Comparison of ENCODE assay signal across 9 cellular contexts in genomic region chr1:27144920-27145661, GRCh38. TPM values are rescaled to one million over a fixed set of nuclear protein-coding genes. Genes with fewer than 3 reads are reported as not detected.
A peak's percentile ranks its signal among the peaks of the same experiment; 100 is the strongest.
DNase-seq lines count a peak whose midpoint lies in the region; ATAC-seq and TF ChIP-seq lines count a peak whose summit lies in the region.
"Had no signal": no experiment of that assay in that cellular context is flagged by ENCODE, and none has a peak within 500 bp of the region (broad histone marks: within the 10 kb centered on the region; RNA-seq: fewer than 3 reads in every experiment).

No MANE protein-coding gene starts in this region.

- peak; percentile 73 for ATAC-seq in sciatic nerve
- no peak for ATAC-seq in activated CD4-positive, alpha-beta T cell treated with anti-CD3 and anti-CD28 coated beads for 36 hours

- no peak overlapping the region for H3K4me3 ChIP-seq in SJSA1

- H3K36me3 Mint-ChIP-seq in activated CD4-positive, alpha-beta T cell treated with anti-CD3 and anti-CD28 coated beads for 36 hours (ENCODE audit: low read depth), result peaks cover 5% of the 10 kb centered on the region

- no peaks in the 10 kb centered on the region for H3K27me3 ChIP-seq in SJSA1 (replicated peaks)

- no peaks in the 10 kb centered on the region for H3K27me3 Mint-ChIP-seq in activated CD4-positive, alpha-beta T cell treated with anti-CD3 and anti-CD28 coated beads for 36 hours

- no peaks in the 10 kb centered on the region for H3K9me3 Mint-ChIP-seq in activated CD4-positive, alpha-beta T cell treated with anti-CD3 and anti-CD28 coated beads for 36 hours (ENCODE audit: low read depth)

- H3K27ac Mint-ChIP-seq in activated CD4-positive, alpha-beta T cell treated with anti-CD3 and anti-CD28 coated beads for 36 hours, result no peak overlapping the region

- intact Hi-C loops in sciatic nerve (cut with DNase I), result no loop called here
- intact Hi-C loops in activated CD4-positive, alpha-beta T cell treated with anti-CD3 and anti-CD28 coated beads for 36 hours (cut with DNase I, micrococcal nuclease), result no loop called here

- DNase-seq in D341Med (ENCODE audit: low spot score), result peak; percentile 69
- DNase-seq in SJSA1 (ENCODE audit: low read depth in 1 of 2, low spot score in 2 of 2), result peak in 1 of 2 experiments; percentile 22
- peak; percentile 40 for DNase-seq in glomerular visceral epithelial cell (ENCODE audit: extremely low spot score)
- DNase-seq in sciatic nerve (ENCODE audit: low spot score), result no peak
- no peak for DNase-seq in activated CD8-positive, alpha-beta memory T cell treated with anti-CD3 and anti-CD28 coated beads, Interleukin-2, amount 50 U/mL, for 48 hours
- DNase-seq in ureter (ENCODE audit: low spot score), result no peak
- DNase-seq in activated CD4-positive, alpha-beta T cell treated with anti-CD3 and anti-CD28 coated beads for 36 hours, result no peak
- DNase-seq in erythroblast (lab: John Stamatoyannopoulos, UW), result no peak
- DNase-seq: NCI-H1048 had no signal

- peak overlapping the region; percentile 27 for H3K27ac ChIP-seq in SJSA1

- peaks cover 56% of the 10 kb centered on the region for H3K4me1 Mint-ChIP-seq in activated CD4-positive, alpha-beta T cell treated with anti-CD3 and anti-CD28 coated beads for 36 hours

- H3K4me3 Mint-ChIP-seq in activated CD4-positive, alpha-beta T cell treated with anti-CD3 and anti-CD28 coated beads for 36 hours, result no peak overlapping the region

- no peak for TF ChIP-seq POLR2A in erythroblast (IDR thresholded peaks at IDR 0.05; ENCODE audit: low read length)

- peaks cover 17% of the 10 kb centered on the region for H3K4me1 ChIP-seq in SJSA1 (replicated peaks)

- CTCF ChIA-PET in activated CD4-positive, alpha-beta T cell treated with anti-CD3 and anti-CD28 coated beads for 36 hours (lab: Charles Lee), result interaction anchor here (0.6 to 2.3 kb wide), 6 partner anchors 10 to 448 kb away, joined by 3 to 9 read pairs (median 3); partner anchors contain the start of gene SLC9A1

- POLR2A ChIA-PET in activated CD4-positive, alpha-beta T cell treated with anti-CD3 and anti-CD28 coated beads for 36 hours (lab: Charles Lee), result interaction anchor here (1.0 to 1.4 kb wide), 2 partner anchors 8 to 9 kb away, joined by 3 to 8 read pairs; partner anchors contain the start of gene SLC9A1

- no peaks in the 10 kb centered on the region for H3K36me3 ChIP-seq in SJSA1

- no peaks in the 10 kb centered on the region for H3K9me3 ChIP-seq in SJSA1 (replicated peaks)

RNA-seq across cellular contexts. Expression of gene SLC9A1, which starts 9.8 kb away (rescaled TPM):
- 4.1 and 4.7 TPM in 2 replicates for total RNA-seq in SJSA1 (2014; rRNA removed; shearing (Covaris generic))
- 17.3 TPM for total RNA-seq in sciatic nerve
- total RNA-seq in ureter, result 79.4 TPM
- 10 to 100 TPM; 15.6 to 20.4 TPM for total RNA-seq in activated CD4-positive, alpha-beta T cell treated with anti-CD3 and anti-CD28 coated beads for 36 hours

Comparison
In these comparisons a context has a peak if more than half of its experiments do, and no peak if none do; other contexts are left out.
1. DNase-seq: peak in D341Med (single experiment) and glomerular visceral epithelial cell (single experiment); none in sciatic nerve (single experiment), activated CD8-positive, alpha-beta memory T cell treated with anti-CD3 and anti-CD28 coated beads, Interleukin-2, amount 50 U/mL, for 48 hours (single experiment), ureter (single experiment), activated CD4-positive, alpha-beta T cell treated with anti-CD3 and anti-CD28 coated beads for 36 hours (single experiment) and erythroblast (0 of 2).